1 cellular context compared by ENCODE assay signal in the genomic region with DNA sequence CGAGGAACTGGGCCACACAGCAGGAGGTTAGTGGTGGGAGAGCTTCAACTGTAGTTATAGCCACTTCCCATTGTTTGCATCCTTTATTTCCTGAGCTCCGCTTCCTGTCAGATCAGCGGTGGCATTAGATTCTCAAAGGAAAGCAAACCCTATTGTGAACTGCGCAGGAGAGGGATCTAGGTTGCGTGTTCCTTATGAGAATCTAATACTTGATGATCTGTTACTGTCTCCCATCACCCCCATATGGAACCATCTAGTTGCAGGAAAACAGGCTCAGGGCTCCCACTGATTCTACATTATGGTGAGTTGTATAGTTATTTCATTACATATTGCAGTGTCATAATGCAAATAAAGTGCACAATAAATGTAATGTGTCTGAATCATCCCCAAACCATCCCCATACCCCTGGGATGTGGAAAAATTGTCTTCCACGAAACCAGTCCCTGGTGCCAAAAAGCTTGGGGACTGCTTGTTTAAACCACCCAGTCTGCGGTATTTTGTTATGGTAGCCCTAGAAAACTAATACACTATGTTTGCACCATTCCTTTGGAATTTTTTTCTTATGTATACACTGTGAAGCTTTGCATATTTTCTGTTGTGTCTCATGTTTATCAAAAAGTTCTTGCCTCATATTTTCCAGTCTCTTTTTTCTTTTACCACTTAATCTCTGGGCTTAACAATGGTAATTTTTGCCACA.
TF ChIP-seq lines count a peak whose summit lies in the region.

No MANE protein-coding gene starts in this region.

TF ChIP-seq in A549, 52 proteins besides CTCF, POLR2A, EP300 and RAD21 (continued from another document):
- 0 out of 2 replicates have a peak, but pooled peaks have one; percentile 59 for TF ChIP-seq ATOH8 (CRISPR knock-in tag; IDR thresholded peaks at IDR 0.05; ENCODE audit: low read depth)
- TF ChIP-seq HOXA7 (CRISPR knock-in tag; IDR thresholded peaks at IDR 0.05): no peak
- TF ChIP-seq FOSL2 (IDR thresholded peaks at IDR 0.05): peak; percentile 51; the same call in 1 of the 2 replicates
- TF ChIP-seq FOSL2 (CRISPR knock-in tag; IDR thresholded peaks at IDR 0.05): peak; percentile 84
- no peak for TF ChIP-seq BHLHE40 (IDR thresholded peaks at IDR 0.05; ENCODE audit: low read depth, low read length)
- TF ChIP-seq, protein P1, sequence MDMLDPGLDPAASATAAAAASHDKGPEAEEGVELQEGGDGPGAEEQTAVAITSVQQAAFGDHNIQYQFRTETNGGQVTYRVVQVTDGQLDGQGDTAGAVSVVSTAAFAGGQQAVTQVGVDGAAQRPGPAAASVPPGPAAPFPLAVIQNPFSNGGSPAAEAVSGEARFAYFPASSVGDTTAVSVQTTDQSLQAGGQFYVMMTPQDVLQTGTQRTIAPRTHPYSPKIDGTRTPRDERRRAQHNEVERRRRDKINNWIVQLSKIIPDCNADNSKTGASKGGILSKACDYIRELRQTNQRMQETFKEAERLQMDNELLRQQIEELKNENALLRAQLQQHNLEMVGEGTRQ (IDR thresholded peaks at IDR 0.05): no peak
